ENCODE assay signal across 11 cellular contexts in genomic region chr1:172642970-172643369, GRCh38. TPM values are rescaled to one million over a fixed set of nuclear protein-coding genes. Genes with fewer than 3 reads are reported as not detected.
DNase-seq lines count a peak whose midpoint lies in the region; ATAC-seq and TF ChIP-seq lines count a peak whose summit lies in the region.
"Had no signal": no experiment of that assay in that cellular context is flagged by ENCODE, and none has a peak within 500 bp of the region (broad histone marks: within the 10 kb centered on the region; RNA-seq: fewer than 3 reads in every experiment).

No MANE protein-coding gene starts in this region.

- H3K27me3 Mint-ChIP-seq in T-cell, result no peaks in the 10 kb centered on the region
- H3K27me3 Mint-ChIP-seq in immature natural killer cell (ENCODE audit: low read depth in 3 of 3), result peaks cover 0 to 8% (median 0%) of the 10 kb centered on the region in 3 donors
- no peaks in the 10 kb centered on the region for H3K27me3 Mint-ChIP-seq in endothelial cell (ENCODE audit: unreplicated experiment)

- H3K4me3 Mint-ChIP-seq in T-cell, result peak overlapping the region in 2 of 3 donors; percentile 49 to 55
- H3K4me3 Mint-ChIP-seq in immature natural killer cell, result peak overlapping the region in 4 of 5 donors; percentile 52 to 75 (median 61)
- no peak overlapping the region for H3K4me3 Mint-ChIP-seq in endothelial cell (ENCODE audit: unreplicated experiment)

- TF ChIP-seq POLR2A in HCT116 (IDR thresholded peaks at IDR 0.05; ENCODE audit: borderline replicate concordance, extremely low read depth, insufficient read depth, insufficient read length), result no peak

- RAD21 ChIA-PET in HCT116 (lab: Charles Lee; ENCODE audit: low non-redundant PET in 1 of 2, low total read pairs in 2 of 2, uncharacterized antibody in 2 of 2, unreplicated experiment in 2 of 2), result no interaction called here

- H3K4me1 Mint-ChIP-seq in T-cell (peaks cover 91 to 97% (median 94%) of the 10 kb centered on the region in 3 donors), immature natural killer cell (peaks cover 89 to 94% of the 10 kb centered on the region in 2 donors), endothelial cell (ENCODE audit: unreplicated experiment) (peaks cover 12% of the 10 kb centered on the region)

- H3K9me3 Mint-ChIP-seq in T-cell, result no peaks in the 10 kb centered on the region
- H3K9me3 Mint-ChIP-seq in immature natural killer cell, result no peaks in the 10 kb centered on the region
- H3K9me3 Mint-ChIP-seq in endothelial cell (ENCODE audit: unreplicated experiment), result no peaks in the 10 kb centered on the region

- H3K4me1 ChIP-seq in HCT116 (ENCODE audit: control insufficient read depth in 1 of 2, insufficient read depth in 2 of 2, low read length in 2 of 2), result peaks cover 12 to 39% of the 10 kb centered on the region in 2 experiments
- H3K4me1 ChIP-seq: esophagus muscularis mucosa, Peyer's patch had no signal

- TF ChIP-seq CTCF in HCT116 (IDR thresholded peaks at IDR 0.05 in 2 of 3, conservative IDR thresholded peaks at IDR 0.05 in 1 of 3; ENCODE audit: borderline replicate concordance in 1 of 3, insufficient read depth in 1 of 3, low read depth in 2 of 3, low read length in 2 of 3), result no peak
- TF ChIP-seq CTCF in endothelial cell (IDR thresholded peaks at IDR 0.05; ENCODE audit: unreplicated experiment), result no peak

- BruUV-seq in HCT116 (replicated peaks; lab: Mats Ljungman, UMichigan), result no TSS peak

- TF ChIP-seq RAD21 in HCT116 (IDR thresholded peaks at IDR 0.05; ENCODE audit: low read depth), result no peak

- H3K9me3 ChIP-seq in HCT116 (ENCODE audit: control insufficient read depth in 1 of 2, insufficient read depth in 1 of 2, low read depth in 1 of 2, low read length in 2 of 2), result no peaks in the 10 kb centered on the region
- H3K9me3 ChIP-seq: esophagus muscularis mucosa, Peyer's patch had no signal

- H3K27me3 ChIP-seq in HCT116 (ENCODE audit: insufficient read depth, low read length), result no peaks in the 10 kb centered on the region
- H3K27me3 ChIP-seq: esophagus muscularis mucosa, Peyer's patch had no signal

- no peaks in the 10 kb centered on the region for H3K79me2 ChIP-seq in HCT116 (ENCODE audit: insufficient read depth, low read length)

- no peaks in the 10 kb centered on the region for H4K20me1 ChIP-seq in HCT116 (ENCODE audit: insufficient read depth)

- POLR2A ChIA-PET in HCT116 (lab: Charles Lee) (no interaction called here), T-cell (lab: Charles Lee) (no interaction called here)

- no peaks in the 10 kb centered on the region for H3K9me2 ChIP-seq in HCT116 (ENCODE audit: insufficient read depth)

- peak overlapping the region; percentile 86 to 90 for H3K27ac Mint-ChIP-seq in T-cell
- peak overlapping the region; percentile 29 to 95 (median 76) for H3K27ac Mint-ChIP-seq in immature natural killer cell
- H3K27ac Mint-ChIP-seq in endothelial cell (ENCODE audit: unreplicated experiment), result no peak overlapping the region

- ATAC-seq in HCT116 (no peak), T-cell (replicated peaks in 1 of 4) (no peak), HG02642 (IDR thresholded peaks at IDR 0.05; ENCODE audit: poor library complexity, unreplicated experiment) (no peak)

- H3K36me3 ChIP-seq in HCT116 (ENCODE audit: control insufficient read depth in 1 of 2, insufficient read depth in 2 of 2, low read length in 2 of 2), result no peaks in the 10 kb centered on the region
- H3K36me3 ChIP-seq: esophagus muscularis mucosa, Peyer's patch had no signal

- H3K27ac ChIP-seq in HCT116 (ENCODE audit: low read depth, low read length), result no peak overlapping the region
- H3K27ac ChIP-seq: 22Rv1, esophagus muscularis mucosa had no signal

- peak overlapping the region; percentile 37 for H3K4me2 ChIP-seq in HCT116 (ENCODE audit: low read length)

- H3K4me3 ChIP-seq in HCT116 (replicated peaks in 1 of 2; ENCODE audit: low read depth in 1 of 2, low read length in 2 of 2), result no peak overlapping the region
- H3K4me3 ChIP-seq: esophagus muscularis mucosa, Peyer's patch had no signal

- DNase-seq in NCI-H1417 (lab: John Stamatoyannopoulos, UW), result peak in 2 of 3 experiments; percentile 18 to 21
- no peak for DNase-seq in NCI-H1417 treated with DMSO at 0.1 percent for 48 hours (lab: John Stamatoyannopoulos, UW)
- no peak for DNase-seq in HCT116 (ENCODE audit: low read depth, low spot score)
- no peak for DNase-seq in T-cell
- DNase-seq in immature natural killer cell, result no peak
- DNase-seq in endothelial cell (ENCODE audit: low spot score), result no peak
- no peak for DNase-seq in H4 (ENCODE audit: low spot score)

- H3K9ac ChIP-seq in HCT116 (ENCODE audit: low read length), result no peak overlapping the region

- H3K36me3 Mint-ChIP-seq in T-cell (no peaks in the 10 kb centered on the region), immature natural killer cell (no peaks in the 10 kb centered on the region), endothelial cell (ENCODE audit: low read depth, unreplicated experiment) (peaks cover 4% of the 10 kb centered on the region)

- CTCF ChIA-PET in HCT116 (lab: Charles Lee) (no interaction called here), T-cell (lab: Charles Lee) (interaction anchor here (0.5 to 1.0 kb wide), 2 partner anchors 33 to 1158 kb away, joined by 3 to 5 read pairs; no protein-coding TSS in a partner anchor)

- H2AFZ ChIP-seq in HCT116 (ENCODE audit: low read depth, low read length, poor library complexity, severe bottlenecking), result peak overlapping the region; percentile 70

- intact Hi-C loops in HCT116 (cut with micrococcal nuclease), result no loop called here

TF ChIP-seq in HCT116, 20 proteins besides CTCF, POLR2A, EP300 and RAD21:
- TF ChIP-seq YY1 (IDR thresholded peaks at IDR 0.05; ENCODE audit: extremely low read depth, insufficient replicate concordance, low read depth, low read length), result no peak
- 0 out of 2 replicates have a peak, but pooled peaks have one; percentile 27 for TF ChIP-seq SP1 (IDR thresholded peaks at IDR 0.05; ENCODE audit: low read depth)
- no peak for TF ChIP-seq ZNF274 (IDR thresholded peaks at IDR 0.05; ENCODE audit: low read depth, low read length)

RNA-seq across cellular contexts. Expression of gene FASLG, which starts 15.9 kb away (rescaled TPM):
- total RNA-seq in HCT116 (2021; ENCODE audit: unreplicated experiment) (not detected), T-cell (1 to 10 TPM in 4 of 5 donors, under 1 TPM in 1; 0.70 to 5.2 (median 3.4) TPM), endothelial cell (ENCODE audit: unreplicated experiment) (not detected)
- not detected in 2 replicates for polyA plus RNA-seq in HCT116 (2012)
- polyA plus RNA-seq in immature natural killer cell, result 10 to 100 TPM; 20.7 to 60.6 (median 40.2) TPM
- not detected in 2 replicates for total RNA-seq in H4 (2014; rRNA removed; shearing (Covaris generic))

Comparison
In these comparisons a context has a peak if more than half of its experiments do, and no peak if none do; other contexts are left out.
1. DNase-seq: peak in NCI-H1417 (2 of 3); none in NCI-H1417 treated with DMSO at 0.1 percent for 48 hours (single experiment), HCT116 (single experiment), T-cell (0 of 34), immature natural killer cell (0 of 3), endothelial cell (single experiment) and H4 (single experiment).